Comparison of ENCODE assay signal across 1 cellular context in genomic region chr2:9313443-9313842, GRCh38.
A peak's percentile ranks its signal among the peaks of the same experiment; 100 is the strongest.
TF ChIP-seq lines count a peak whose summit lies in the region.

No MANE protein-coding gene starts in this region.

TF ChIP-seq in K562, 482 proteins besides CTCF, POLR2A, EP300 and RAD21 (continued from another document and continues in another):
- TF ChIP-seq ZNF318 (IDR thresholded peaks at IDR 0.05; ENCODE audit: borderline replicate concordance in 1 of 2, low read depth in 1 of 2) (0 out of 4 replicates have a peak, but pooled peaks of 1 of the 2 experiments have one; percentile 29), SRSF9 (IDR thresholded peaks at IDR 0.05; ENCODE audit: borderline replicate concordance, low read depth, low read length) (no peak), PTBP1 (IDR thresholded peaks at IDR 0.05; ENCODE audit: low read depth, low read length) (no peak), ZNF830 (CRISPR knock-in tag; IDR thresholded peaks at IDR 0.05) (no peak), GTF3C2 (IDR thresholded peaks at IDR 0.05; ENCODE audit: borderline replicate concordance, extremely low read depth, insufficient read length) (no peak), POLR3G (IDR thresholded peaks at IDR 0.05; ENCODE audit: extremely low read depth, insufficient read length, insufficient replicate concordance) (no peak), ZNF41 (CRISPR knock-in tag; conservative IDR thresholded peaks at IDR 0.05) (no peak), ZBTB11 (CRISPR knock-in tag; IDR thresholded peaks at IDR 0.05) (no peak), THRB (CRISPR knock-in tag; conservative IDR thresholded peaks at IDR 0.05) (no peak), NR2F6 (CRISPR knock-in tag; IDR thresholded peaks at IDR 0.05) (no peak), RBM39 (optimal IDR thresholded peaks at IDR 0.05; ENCODE audit: low read depth, low read length) (no peak), ZFP30 (CRISPR knock-in tag; IDR thresholded peaks at IDR 0.05; ENCODE audit: borderline replicate concordance) (no peak), ARID3A (IDR thresholded peaks at IDR 0.05; ENCODE audit: borderline replicate concordance, low read depth, low read length) (no peak), ETV1 (tag; conservative IDR thresholded peaks at IDR 0.05; ENCODE audit: low read depth) (no peak), RBM22 (IDR thresholded peaks at IDR 0.05; ENCODE audit: low read depth, low read length, poor library complexity, severe bottlenecking) (no peak), ZFPM2 (CRISPR knock-in tag; IDR thresholded peaks at IDR 0.05) (no peak), NCOR1 (IDR thresholded peaks at IDR 0.05) (peak; percentile 48), MAZ (CRISPR knock-in tag; conservative IDR thresholded peaks at IDR 0.05 in 1 of 2, IDR thresholded peaks at IDR 0.05 in 1 of 2) (peak in 1 of 2 experiments; percentile 36; a peak in 1 of 4 replicates), MTF1 (CRISPR knock-in tag; IDR thresholded peaks at IDR 0.05; ENCODE audit: borderline replicate concordance) (no peak), ZNF143 (CRISPR knock-in tag; IDR thresholded peaks at IDR 0.05) (no peak), USF1 (CRISPR knock-in tag; IDR thresholded peaks at IDR 0.05) (peak; percentile 62), CREB1 (IDR thresholded peaks at IDR 0.05) (no peak), CREB1 (CRISPR knock-in tag; IDR thresholded peaks at IDR 0.05) (no peak), DPF2 (IDR thresholded peaks at IDR 0.05) (0 out of 2 replicates have a peak, but pooled peaks have one; percentile 23), ZNF511 (CRISPR knock-in tag; IDR thresholded peaks at IDR 0.05) (no peak), ZKSCAN8 (CRISPR knock-in tag; IDR thresholded peaks at IDR 0.05) (no peak), MNT (conservative IDR thresholded peaks at IDR 0.05) (0 out of 4 replicates have a peak, but pooled peaks of 1 of the 2 experiments have one; percentile 22), E2F4 (CRISPR knock-in tag; IDR thresholded peaks at IDR 0.05; ENCODE audit: low read depth) (no peak), BRD4 (IDR thresholded peaks at IDR 0.05) (no peak), ILF3 (IDR thresholded peaks at IDR 0.05; ENCODE audit: borderline replicate concordance) (no peak), ASH1L (IDR thresholded peaks at IDR 0.05; ENCODE audit: borderline replicate concordance, low read depth, partially characterized antibody) (no peak), KHSRP (IDR thresholded peaks at IDR 0.05) (no peak), STAT5B (CRISPR knock-in tag; IDR thresholded peaks at IDR 0.05) (no peak), KDM1A (IDR thresholded peaks at IDR 0.05) (peak; percentile 76 to 80), KLF6 (CRISPR knock-in tag; IDR thresholded peaks at IDR 0.05; ENCODE audit: borderline replicate concordance) (no peak), RNF2 (IDR thresholded peaks at IDR 0.05) (peak; percentile 42; the same call in 1 of the 2 replicates), TRIM24 (IDR thresholded peaks at IDR 0.05) (no peak), LARP7 (IDR thresholded peaks at IDR 0.05) (no peak), TBL1XR1 (IDR thresholded peaks at IDR 0.05; ENCODE audit: low read length in 2 of 2) (no peak), NR3C1 (CRISPR knock-in tag; IDR thresholded peaks at IDR 0.05) (no peak)
